3 cellular contexts compared by ENCODE assay signal in genomic region chr16:50151744-50152143, GRCh38.
A peak's percentile ranks its signal among the peaks of the same experiment; 100 is the strongest.
TF ChIP-seq lines count a peak whose summit lies in the region.

No MANE protein-coding gene starts in this region.

TF ChIP-seq in IMR-90, 13 proteins besides CTCF, POLR2A, EP300 and RAD21:
- TF ChIP-seq CHD1 (IDR thresholded peaks at IDR 0.05; ENCODE audit: low read depth, low read length) = no peak
- no peak for TF ChIP-seq RFX5 (IDR thresholded peaks at IDR 0.05; ENCODE audit: low read depth, low read length)
- TF ChIP-seq RCOR1 (IDR thresholded peaks at IDR 0.05; ENCODE audit: insufficient replicate concordance, low read length) = no peak
- no peak for TF ChIP-seq BHLHE40 (IDR thresholded peaks at IDR 0.05; ENCODE audit: low read depth, low read length)
- no peak for TF ChIP-seq FOS (IDR thresholded peaks at IDR 0.05; ENCODE audit: low read depth, low read length)
- TF ChIP-seq MAFK (IDR thresholded peaks at IDR 0.05; ENCODE audit: low read depth, low read length) = no peak
- TF ChIP-seq ELK1 (IDR thresholded peaks at IDR 0.05; ENCODE audit: borderline replicate concordance, low read depth, low read length) = no peak
- TF ChIP-seq NFE2L2 (IDR thresholded peaks at IDR 0.05; ENCODE audit: low read depth, low read length) = no peak
- TF ChIP-seq CEBPB (IDR thresholded peaks at IDR 0.05; ENCODE audit: low read depth, low read length) = no peak
- no peak for TF ChIP-seq SMC3 (IDR thresholded peaks at IDR 0.05; ENCODE audit: low read depth, low read length)
- TF ChIP-seq MXI1 (IDR thresholded peaks at IDR 0.05; ENCODE audit: borderline replicate concordance, low read depth, low read length) = no peak
- TF ChIP-seq USF2 (IDR thresholded peaks at IDR 0.05; ENCODE audit: low read depth, low read length) = no peak
- TF ChIP-seq MAZ (IDR thresholded peaks at IDR 0.05; ENCODE audit: borderline replicate concordance, low read depth, low read length) = no peak

TF ChIP-seq in HepG2, 621 proteins besides CTCF, POLR2A, EP300 and RAD21 (continues in another document):
- peak; percentile 89 for TF ChIP-seq ZMYM3 (CRISPR knock-in tag; IDR thresholded peaks at IDR 0.05)
- TF ChIP-seq MYC (CRISPR knock-in tag; IDR thresholded peaks at IDR 0.05; ENCODE audit: borderline replicate concordance) = no peak
- TF ChIP-seq HOXD1 (CRISPR knock-in tag; IDR thresholded peaks at IDR 0.05) = no peak
- no peak for TF ChIP-seq BRCA1 (CRISPR knock-in tag; IDR thresholded peaks at IDR 0.05)
- no peak for TF ChIP-seq SOX13 (IDR thresholded peaks at IDR 0.05)
- no peak for TF ChIP-seq SOX13 (CRISPR knock-in tag; conservative IDR thresholded peaks at IDR 0.05 in 1 of 2, IDR thresholded peaks at IDR 0.05 in 1 of 2)
- TF ChIP-seq ZBTB34 (CRISPR knock-in tag; IDR thresholded peaks at IDR 0.05) = no peak
- no peak for TF ChIP-seq ZNF646 (CRISPR knock-in tag; IDR thresholded peaks at IDR 0.05)
- TF ChIP-seq MEF2D (CRISPR knock-in tag; IDR thresholded peaks at IDR 0.05) = no peak
- peak; percentile 98 for TF ChIP-seq ZNF770 (CRISPR knock-in tag; IDR thresholded peaks at IDR 0.05)
- TF ChIP-seq ZNF580 (CRISPR knock-in tag; IDR thresholded peaks at IDR 0.05; ENCODE audit: borderline replicate concordance, low read depth) = no peak
- no peak for TF ChIP-seq HMGA1 (CRISPR knock-in tag; conservative IDR thresholded peaks at IDR 0.05)
- 0 out of 2 replicates have a peak, but pooled peaks have one; percentile 39 for TF ChIP-seq IRX3 (CRISPR knock-in tag; IDR thresholded peaks at IDR 0.05; ENCODE audit: borderline replicate concordance, low read depth)
- TF ChIP-seq ZNF546 (CRISPR knock-in tag; conservative IDR thresholded peaks at IDR 0.05) = no peak
- TF ChIP-seq RBM22 (optimal IDR thresholded peaks at IDR 0.05; ENCODE audit: low read length) = no peak
- TF ChIP-seq KAT8 (CRISPR knock-in tag; IDR thresholded peaks at IDR 0.05) = no peak

TF ChIP-seq in GM12891, 5 proteins besides CTCF, POLR2A, EP300 and RAD21:
- no peak for TF ChIP-seq POU2F2 (IDR thresholded peaks at IDR 0.05; ENCODE audit: low read depth, low read length)
- TF ChIP-seq SPI1 (IDR thresholded peaks at IDR 0.05; ENCODE audit: low read depth, low read length) = no peak
- TF ChIP-seq PAX5 (IDR thresholded peaks at IDR 0.05; ENCODE audit: insufficient read depth, low read length, severe bottlenecking) = no peak
- TF ChIP-seq POLR2AphosphoS5 (IDR thresholded peaks at IDR 0.05; ENCODE audit: low read depth, low read length) = no peak
- no peak for TF ChIP-seq TAF1 (IDR thresholded peaks at IDR 0.05; ENCODE audit: low read depth, low read length)
